In the genomic region with DNA sequence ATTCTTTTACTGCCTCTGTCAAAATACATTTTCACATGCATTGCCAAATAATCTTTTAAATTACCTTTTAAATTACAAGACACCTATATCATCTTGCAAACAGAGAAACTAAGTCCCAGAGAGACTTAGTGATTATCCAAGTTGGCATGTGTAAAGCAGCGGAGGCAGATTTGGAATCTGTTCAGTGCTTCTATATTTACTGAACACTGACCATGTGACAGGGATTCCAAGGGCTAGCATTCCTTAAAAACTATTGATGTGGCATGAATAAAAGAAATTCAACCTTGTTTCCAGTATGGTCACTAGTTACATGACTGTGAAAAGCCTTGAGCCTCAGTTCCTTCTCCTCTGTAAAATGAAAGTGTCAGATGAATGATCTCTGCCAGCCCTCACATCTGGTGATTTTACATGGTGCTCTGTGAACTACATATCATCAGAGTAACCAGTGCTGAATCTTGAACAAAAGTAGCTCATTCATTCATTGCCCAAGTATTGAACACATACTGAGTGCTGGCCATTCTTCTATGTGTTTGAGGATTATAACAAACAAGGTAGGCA, we compare ENCODE assay signal across 22 cellular contexts.
"Had no signal": no experiment of that assay in that cellular context is flagged by ENCODE, and none has a peak within 500 bp of the region (broad histone marks: within the 10 kb centered on the region; RNA-seq: fewer than 3 reads in every experiment).

No MANE protein-coding gene starts in this region.

- H3K36me3 ChIP-seq: brain microvascular endothelial cell, cardiac muscle cell had no signal

- H3K4me1 Mint-ChIP-seq: activated naive CD4-positive, alpha-beta T cell treated with anti-CD3 and anti-CD28 coated beads, Interleukin-2, amount 50 U/mL, for 24 hours had no signal

- ATAC-seq: activated T-cell treated with anti-CD3 and anti-CD28 coated beads, Interleukin-2, amount 50 U/mL, for 72 hours; K562; PC-3 had no signal

- H3K36me3 Mint-ChIP-seq: activated CD4-positive, alpha-beta memory T cell treated with anti-CD3 and anti-CD28 coated beads for 36 hours; activated naive CD4-positive, alpha-beta T cell treated with anti-CD3 and anti-CD28 coated beads, Interleukin-2, amount 50 U/mL, for 24 hours had no signal

- H3K27ac ChIP-seq: brain microvascular endothelial cell, cardiac muscle cell had no signal

- H3K27me3 Mint-ChIP-seq: activated CD4-positive, alpha-beta memory T cell treated with anti-CD3 and anti-CD28 coated beads for 36 hours; activated naive CD4-positive, alpha-beta T cell treated with anti-CD3 and anti-CD28 coated beads, Interleukin-2, amount 50 U/mL, for 24 hours had no signal

- H3K4me3 ChIP-seq: cardiac muscle cell, K562 had no signal

- H3K4me3 Mint-ChIP-seq: activated CD4-positive, alpha-beta memory T cell treated with anti-CD3 and anti-CD28 coated beads for 36 hours; activated naive CD4-positive, alpha-beta T cell treated with anti-CD3 and anti-CD28 coated beads, Interleukin-2, amount 50 U/mL, for 24 hours; activated T-cell treated with anti-CD3 and anti-CD28 coated beads, Interleukin-2, amount 50 U/mL, for 72 hours; T-helper 1 cell treated with Interleukin-12 subunit alpha and Interleukin-12 subunit beta and Interleukin-4 antibody, amounts not matched to agents 30 μg/mL and 1 μg/mL, for 36 hours had no signal

- H3K9me3 Mint-ChIP-seq: activated CD4-positive, alpha-beta memory T cell treated with anti-CD3 and anti-CD28 coated beads for 36 hours; activated naive CD4-positive, alpha-beta T cell treated with anti-CD3 and anti-CD28 coated beads, Interleukin-2, amount 50 U/mL, for 24 hours; activated T-helper 2 cell treated with anti-CD3 and anti-CD28 coated beads, Interferon-gamma antibody, Interleukin-2, Interleukin-4, amounts not matched to agents 10 μg/mL and 5 μg/mL and 100 μg/mL, durations not matched to agents 14 hours and 24 hours and 36 hours had no signal

- DNase-seq: activated CD4-positive, alpha-beta memory T cell treated with anti-CD3 and anti-CD28 coated beads for 36 hours; activated CD4-positive, alpha-beta T cell treated with anti-CD3 and anti-CD28 coated beads for 48 hours; activated CD4-positive, CD25-positive, alpha-beta regulatory T cell treated with anti-CD3 and anti-CD28 coated beads, Interleukin-2, amount 50 U/mL, for 72 hours; activated CD8-positive, alpha-beta memory T cell treated with anti-CD3 and anti-CD28 coated beads, Interleukin-2, amount 50 U/mL, for 4 hours; activated gamma-delta T cell treated with Interleukin-2 at 50 U/mL for 16 hours; activated T-cell treated with anti-CD3 and anti-CD28 coated beads, Interleukin-2, amount 50 U/mL, for 72 hours; brain microvascular endothelial cell; cerebellar nuclear complex; Karpas-422; NCI-H1092; NCI-H1417; NCI-H1694 treated with DMSO at 0.1 percent for 48 hours; NCI-H2029 treated with DMSO at 0.1 percent for 48 hours; NCI-H510A treated with DMSO at 0.1 percent for 48 hours; NCI-H69; PC-3; SHP77 treated with DMSO at 0.1 percent for 48 hours had no signal

- H3K27ac Mint-ChIP-seq: activated CD4-positive, alpha-beta memory T cell treated with anti-CD3 and anti-CD28 coated beads for 36 hours; activated naive CD4-positive, alpha-beta T cell treated with anti-CD3 and anti-CD28 coated beads, Interleukin-2, amount 50 U/mL, for 24 hours; activated T-cell treated with anti-CD3 and anti-CD28 coated beads, Interleukin-2, amount 50 U/mL, for 72 hours; activated T-helper 2 cell treated with anti-CD3 and anti-CD28 coated beads, Interferon-gamma antibody, Interleukin-2, Interleukin-4, amounts not matched to agents 10 μg/mL and 5 μg/mL and 100 μg/mL, durations not matched to agents 14 hours and 24 hours and 36 hours had no signal

- H3K27me3 ChIP-seq: brain microvascular endothelial cell, cardiac muscle cell had no signal
